8 cellular contexts compared by ENCODE assay signal in genomic region chr7:6446977-6447588, GRCh38. TPM values are rescaled to one million over a fixed set of nuclear protein-coding genes. Genes with fewer than 3 reads are reported as not detected.
DNase-seq lines count a peak whose midpoint lies in the region; ATAC-seq and TF ChIP-seq lines count a peak whose summit lies in the region.

No MANE protein-coding gene starts in this region.

- H3K27me3 Mint-ChIP-seq in immature natural killer cell (ENCODE audit: low read depth in 3 of 3), result peaks cover 8 to 10% (median 9%) of the 10 kb centered on the region in 3 donors

- H3K36me3 Mint-ChIP-seq in immature natural killer cell, result peaks cover 11 to 14% (median 13%) of the 10 kb centered on the region in 3 donors

- H3K9me3 Mint-ChIP-seq in immature natural killer cell, result no peaks in the 10 kb centered on the region

- peaks cover 30 to 35% of the 10 kb centered on the region in 2 donors for H3K4me1 Mint-ChIP-seq in immature natural killer cell

- H3K27ac ChIP-seq in skin epidermis, result peak overlapping the region; percentile 63 to 95 (median 86)

- H3K4me3 Mint-ChIP-seq in immature natural killer cell, result peak overlapping the region; percentile 92 to 96 (median 93)

- peak overlapping the region; percentile 100 for H3K4me3 ChIP-seq in cardiac fibroblast (replicated peaks in 1 of 2; ENCODE audit: low read depth in 2 of 2, low read length in 2 of 2)
- H3K4me3 ChIP-seq in skin epidermis, result peak overlapping the region; percentile 67 to 100 (median 81)

- ATAC-seq in activated CD4-positive, CD25-positive, alpha-beta regulatory T cell treated with anti-CD3 and anti-CD28 coated beads, Interleukin-2, amount 50 U/mL, for 24 hours, result peak; percentile 15 to 32
- ATAC-seq in HG02884 (IDR thresholded peaks at IDR 0.05; ENCODE audit: unreplicated experiment), result peak; percentile 21

- no peak for TF ChIP-seq CTCF in cardiac fibroblast (IDR thresholded peaks at IDR 0.05; ENCODE audit: low read depth, low read length)

- DNase-seq in activated CD4-positive, CD25-positive, alpha-beta regulatory T cell (lab: John Stamatoyannopoulos, UW), result no peak
- DNase-seq in NCI-H1417 (lab: John Stamatoyannopoulos, UW) (peak; percentile 68 to 85 (median 82)), T-helper 2 cell (peak in 3 of 5 experiments; percentile 3 to 51 (median 9)), cardiac fibroblast (ENCODE audit: low read depth in 2 of 2) (peak; percentile 86 to 93), immature natural killer cell (peak in 1 of 3 donors; percentile 26)

- peak overlapping the region; percentile 92 to 96 (median 95) for H3K27ac Mint-ChIP-seq in immature natural killer cell

RNA-seq across cellular contexts. Expression of gene DAGLB, which starts 0.7 kb away (rescaled TPM):
- polyA plus RNA-seq in immature natural killer cell, result 10 to 100 TPM in 1 of 3 donors, 1 to 10 TPM in 2; 6.0 to 12.6 (median 7.4) TPM

RNA-seq across cellular contexts. Expression of gene KDELR2, which starts 36.9 kb away (rescaled TPM):
- 10 to 100 TPM; 63.8 to 88.2 (median 75.8) TPM for polyA plus RNA-seq in immature natural killer cell

Comparison
In these comparisons a context has a peak if more than half of its experiments do, and no peak if none do; other contexts are left out.
1. DNase-seq: peak in NCI-H1417 (3 of 3), T-helper 2 cell (3 of 5) and cardiac fibroblast (2 of 2); none in activated CD4-positive, CD25-positive, alpha-beta regulatory T cell (0 of 4).